In genomic region chr6:108507316-108507715, GRCh38 we compare ENCODE assay signal across 20 cellular contexts. TPM values are rescaled to one million over a fixed set of nuclear protein-coding genes. Genes with fewer than 3 reads are reported as not detected.
DNase-seq lines count a peak whose midpoint lies in the region; ATAC-seq, FAIRE-seq and TF ChIP-seq lines count a peak whose summit lies in the region.
"Had no signal": no experiment of that assay in that cellular context is flagged by ENCODE, and none has a peak within 500 bp of the region (broad histone marks: within the 10 kb centered on the region; RNA-seq: fewer than 3 reads in every experiment).

No MANE protein-coding gene starts in this region.

- dilution Hi-C loops in IMR-90 (cut with HindIII; ENCODE audit: low sequenced_read_pairs, unreplicated experiment) = no loop called here

- H3K9me1 ChIP-seq in IMR-90 (ENCODE audit: insufficient read depth, low read length) = no peaks in the 10 kb centered on the region
- H3K9me1 ChIP-seq in K562 (ENCODE audit: control insufficient read depth, insufficient read depth, low read length) = no peaks in the 10 kb centered on the region

- no peaks in the 10 kb centered on the region for H3K79me2 ChIP-seq in K562 (ENCODE audit: control insufficient read depth, insufficient read depth, low read length)

- H3K9ac ChIP-seq in IMR-90 (ENCODE audit: low read depth, low read length) (no peak overlapping the region), K562 (ENCODE audit: insufficient read depth in 1 of 2, low read depth in 2 of 2, low read length in 2 of 2) (no peak overlapping the region)
- H3K9ac ChIP-seq: BLaER1 treated with 17β-estradiol and CSF1 and Interleukin-3, amounts not matched to agents 10 nM and 100 nM had no signal

- no peak overlapping the region for H3K56ac ChIP-seq in IMR-90 (ENCODE audit: extremely low read depth, insufficient read depth, low read length)

- H3K14ac ChIP-seq in IMR-90 (replicated peaks; ENCODE audit: low read depth, low read length) = no peak overlapping the region

- in situ Hi-C loops in IMR-90 (cut with MboI; ENCODE audit: low sequenced_read_pairs) = no loop called here
- in situ Hi-C loops in K562 (cut with MboI) = no loop called here

- BruUV-seq in IMR-90 (replicated peaks; lab: Mats Ljungman, UMichigan) (no TSS peak), K562 (replicated peaks; lab: Mats Ljungman, UMichigan) (no TSS peak)

- H3K27me3 ChIP-seq in IMR-90 (ENCODE audit: control insufficient read depth, insufficient read depth, low read length) = no peaks in the 10 kb centered on the region
- H3K27me3 ChIP-seq in K562 (ENCODE audit: control insufficient read depth in 2 of 2, insufficient read depth in 2 of 2, low read length in 2 of 2) = no peaks in the 10 kb centered on the region
- H3K27me3 ChIP-seq: BLaER1 treated with 17β-estradiol and CSF1 and Interleukin-3, amounts not matched to agents 10 nM and 100 nM had no signal

- H2AK9ac ChIP-seq in IMR-90 (replicated peaks; ENCODE audit: low read depth, low read length, poor library complexity) = no peak overlapping the region

- no peak overlapping the region for H3K4me3 ChIP-seq in A549
- no peak overlapping the region for H3K4me3 ChIP-seq in IMR-90 (ENCODE audit: insufficient read depth, low read depth, low read length)
- no peak overlapping the region for H3K4me3 ChIP-seq in K562
- H3K4me3 ChIP-seq: BLaER1 treated with 17β-estradiol and CSF1 and Interleukin-3, amounts not matched to agents 10 nM and 100 nM had no signal

- TF ChIP-seq EP300 in A549 (IDR thresholded peaks at IDR 0.05) (no peak), K562 (IDR thresholded peaks at IDR 0.05; ENCODE audit: low read length) (no peak)

- H2AK5ac ChIP-seq in IMR-90 (ENCODE audit: low read depth, low read length) = no peak overlapping the region

- TF ChIP-seq POLR2A in A549 (IDR thresholded peaks at IDR 0.05; ENCODE audit: low read length) (no peak), IMR-90 (IDR thresholded peaks at IDR 0.05; ENCODE audit: low read depth, low read length) (no peak), K562 (conservative IDR thresholded peaks at IDR 0.05) (no peak)

- no peak for FAIRE-seq in A549 (lab: Jason Lieb, UNC)
- no peak for FAIRE-seq in K562 (lab: Jason Lieb, UNC)
- FAIRE-seq: A204.1, D721Med, GM12891, GM19239 had no signal

- TF ChIP-seq RAD21 in A549 (conservative IDR thresholded peaks at IDR 0.05 in 1 of 2, IDR thresholded peaks at IDR 0.05 in 1 of 2) = no peak
- no peak for TF ChIP-seq RAD21 in IMR-90 (IDR thresholded peaks at IDR 0.05; ENCODE audit: low read length)
- TF ChIP-seq RAD21 in K562 (CRISPR knock-in tag; conservative IDR thresholded peaks at IDR 0.05 in 1 of 2, IDR thresholded peaks at IDR 0.05 in 1 of 2) = no peak

- no peak overlapping the region for H2BK5ac ChIP-seq in IMR-90 (ENCODE audit: low read depth, low read length, poor library complexity, severe bottlenecking)

- no peak overlapping the region for H3K18ac ChIP-seq in IMR-90 (ENCODE audit: low read depth, low read length)

- CTCF ChIA-PET in A549 (lab: Yijun Ruan, JAX) (no interaction called here), IMR-90 (lab: Yijun Ruan, JAX) (interaction anchor here (2.1 kb wide), 1 partner anchor 16 kb away, joined by 4 read pairs; no protein-coding TSS in a partner anchor), K562 (lab: Yijun Ruan, JAX; ENCODE audit: low intra/inter-chr PET ratio) (no interaction called here)

- H3K79me1 ChIP-seq in IMR-90 (ENCODE audit: low read depth in 1 of 2, low read length in 2 of 2) = no peaks in the 10 kb centered on the region

- H4K8ac ChIP-seq in IMR-90 (ENCODE audit: low read depth in 2 of 2, low read length in 2 of 2) = no peak overlapping the region

- H2BK20ac ChIP-seq in IMR-90 (ENCODE audit: low read depth, low read length) = no peak overlapping the region

- H3K4me2 ChIP-seq in A549 (no peak overlapping the region), IMR-90 (ENCODE audit: low read depth, low read length) (no peak overlapping the region), K562 (ENCODE audit: insufficient read depth, low read length) (no peak overlapping the region)
- H3K4me2 ChIP-seq: BLaER1 treated with 17β-estradiol and CSF1 and Interleukin-3, amounts not matched to agents 10 nM and 100 nM had no signal

- no peak for ATAC-seq in A549
- no peak for ATAC-seq in IMR-90 (ENCODE audit: low read depth)
- ATAC-seq in K562 = no peak
- ATAC-seq: CD8-positive, alpha-beta T cell had no signal

- H3K23ac ChIP-seq in IMR-90 (ENCODE audit: low read depth, low read length) = no peak overlapping the region

- peaks cover 1% of the 10 kb centered on the region; the same call in 1 of the 2 replicates for H3K36me3 ChIP-seq in IMR-90 (ENCODE audit: control insufficient read depth, insufficient read depth, low read length)
- peaks cover 5% of the 10 kb centered on the region; the same call in 1 of the 3 replicates for H3K36me3 ChIP-seq in K562 (ENCODE audit: control insufficient read depth, insufficient read depth, low read length)

- H3K27ac ChIP-seq in A549 (no peak overlapping the region), IMR-90 (ENCODE audit: insufficient read depth, low read length) (no peak overlapping the region), K562 (ENCODE audit: extremely low read depth, low read depth, low read length) (no peak overlapping the region)
- H3K27ac ChIP-seq: BLaER1 treated with 17β-estradiol and CSF1 and Interleukin-3, amounts not matched to agents 10 nM and 100 nM; C4-2B had no signal

- no peak overlapping the region for H2BK120ac ChIP-seq in IMR-90 (ENCODE audit: low read depth, low read length)

- TF ChIP-seq CTCF in A549 (IDR thresholded peaks at IDR 0.05) (no peak), IMR-90 (conservative IDR thresholded peaks at IDR 0.05; ENCODE audit: low read depth, low read length) (no peak), K562 (IDR thresholded peaks at IDR 0.05 in 2 of 3, conservative IDR thresholded peaks at IDR 0.05 in 1 of 3; ENCODE audit: insufficient read depth in 2 of 3, low read depth in 1 of 3, low read length in 3 of 3) (no peak)

- no peaks in the 10 kb centered on the region for H3K4me1 ChIP-seq in A549
- H3K4me1 ChIP-seq in IMR-90 (ENCODE audit: control insufficient read depth, insufficient read depth, low read length) = no peaks in the 10 kb centered on the region
- H3K4me1 ChIP-seq in K562 (replicated peaks in 1 of 2; ENCODE audit: control insufficient read depth in 2 of 2, insufficient read depth in 2 of 2, low read length in 2 of 2) = peaks cover 2 to 13% of the 10 kb centered on the region in 2 experiments; a peak in 3 of 5 replicates
- H3K4me1 ChIP-seq: Caco-2 had no signal

- H3K9me3 ChIP-seq in A549 (no peaks in the 10 kb centered on the region), IMR-90 (ENCODE audit: control insufficient read depth, insufficient read depth, low read length) (no peaks in the 10 kb centered on the region), K562 (replicated peaks; ENCODE audit: control insufficient read depth, insufficient read depth, low read depth, low read length) (no peaks in the 10 kb centered on the region)
- H3K9me3 ChIP-seq: Caco-2 had no signal

- no peak overlapping the region for H2AFZ ChIP-seq in IMR-90 (replicated peaks; ENCODE audit: low read length, poor library complexity)
- no peak overlapping the region for H2AFZ ChIP-seq in K562 (ENCODE audit: low read depth, low read length)

- POLR2A ChIA-PET in A549 (lab: Yijun Ruan, JAX) = no interaction called here
- POLR2A ChIA-PET in IMR-90 (lab: Charles Lee; ENCODE audit: unreplicated experiment) = no interaction called here
- POLR2A ChIA-PET in K562 (lab: Yijun Ruan, JAX) = interaction anchor here (0.6 kb wide), 1 partner anchor 46 kb away, joined by 3 read pairs; no protein-coding TSS in a partner anchor

- intact Hi-C loops in IMR-90 (cut with micrococcal nuclease) = no loop called here
- intact Hi-C loops in K562 (cut with micrococcal nuclease) = no loop called here

- H2BK15ac ChIP-seq in IMR-90 (ENCODE audit: low read depth, low read length) = no peak overlapping the region

- no peak overlapping the region for H4K91ac ChIP-seq in IMR-90 (ENCODE audit: insufficient read depth, low read depth, low read length)

- DNase-seq in A549 (ENCODE audit: low read depth in 1 of 2, low spot score in 1 of 2) = no peak
- DNase-seq in IMR-90 = no peak
- no peak for DNase-seq in K562 (ENCODE audit: extremely low read depth in 1 of 4, low spot score in 3 of 4)
- no peak for DNase-seq in NCI-H187 treated with DMSO at 0.1 percent for 48 hours (lab: John Stamatoyannopoulos, UW)
- no peak for DNase-seq in medulla oblongata (ENCODE audit: extremely low spot score)
- DNase-seq in epidermal melanocyte (ENCODE audit: insufficient read length, low spot score) = no peak
- DNase-seq: 8988T; AML-193; Caco-2; Calu3; CD4-positive, alpha-beta T cell; CD8-positive, alpha-beta T cell; DMS79 treated with DMSO at 0.1 percent for 48 hours; GF-D8 had no signal

- WGBS in A549 (ENCODE audit: missing lambda C conversion rate) = 69% methylated on average over 2 of the region's 2 CpGs
- WGBS in IMR-90 (ENCODE audit: extremely low coverage in 2 of 2, insufficient read length in 1 of 2), 2 experiments = no CpG with 5 or more reads among the region's 2 CpGs
- WGBS in K562 (ENCODE audit: insufficient coverage, low coverage, missing lambda C conversion rate) = 77% methylated on average over 2 of the region's 2 CpGs

- no peaks in the 10 kb centered on the region for H4K20me1 ChIP-seq in IMR-90 (ENCODE audit: insufficient read depth, low read length)
- no peaks in the 10 kb centered on the region for H4K20me1 ChIP-seq in K562 (replicated peaks; ENCODE audit: control insufficient read depth, insufficient read depth, low read length)
- H4K20me1 ChIP-seq: BLaER1 treated with 17β-estradiol and CSF1 and Interleukin-3, amounts not matched to agents 10 nM and 100 nM had no signal

- no peak overlapping the region for H4K5ac ChIP-seq in IMR-90 (ENCODE audit: low read depth, low read length)

- H3K4ac ChIP-seq in IMR-90 (ENCODE audit: low read depth, low read length) = no peak overlapping the region

RNA-seq across cellular contexts. Expression of gene FOXO3, which starts 53.4 kb away (rescaled TPM):
- 7.5 and 10.0 TPM in 2 replicates for polyA plus RNA-seq in A549 (2011; rRNA removed)
- 3.5 and 5.0 TPM in 2 replicates for polyA plus RNA-seq in A549 (2012; cell fraction: cytosol; rRNA removed)
- polyA plus RNA-seq in A549 (2012; cell fraction: nucleus; rRNA removed) = 3.4 and 3.7 TPM in 2 replicates
- 4.2 to 4.8 TPM (median 4.6 TPM) in 3 replicates for polyA plus RNA-seq in A549 (2017; fragmentation: RNase III; extraction: RNeasy Plus Mini Kit Qiagen cat#74134 plus additional on column Dnase treatment)
- 37.0 and 42.7 TPM in 2 replicates for polyA minus RNA-seq in A549 (2011; rRNA and poly(A)+ RNA removed)
- 35.3 and 38.7 TPM in 2 replicates for total RNA-seq in IMR-90 (2012; rRNA removed)
- 17.5 and 19.1 TPM in 2 replicates for polyA plus RNA-seq in IMR-90 (2012; rRNA removed)
- polyA plus RNA-seq in IMR-90 (2012; cell fraction: cytosol; rRNA removed) = 12.9 and 22.4 TPM in 2 replicates
- polyA plus RNA-seq in IMR-90 (2012; cell fraction: nucleus; rRNA removed; ENCODE audit: low replicate concordance) = 13.2 and 15.6 TPM in 2 replicates
- 9.3 and 13.8 TPM in 2 replicates for total RNA-seq in K562 (2011; cell fraction: chromatin; rRNA removed; ENCODE audit: low replicate concordance)
- 7.5 and 7.6 TPM in 2 replicates for total RNA-seq in K562 (2011; cell fraction: nucleolus; rRNA removed)
- total RNA-seq in K562 (2011; cell fraction: nucleoplasm; rRNA removed) = 7.3 and 7.9 TPM in 2 replicates
- 6.0 and 7.3 TPM in 2 replicates for total RNA-seq in K562 (2014; rRNA removed)
- 6.8 and 8.9 TPM in 2 replicates for total RNA-seq in K562 (2014; rRNA removed; fragmentation: Illumina TruSeq; extraction: Trizol)
- 5.2 and 5.3 TPM in 2 replicates for total RNA-seq in K562 (2015; rRNA removed; fragmentation: Illumina TruSeq; extraction: Trizol)
- 10.6 and 14.6 TPM in 2 replicates for total RNA-seq in K562 (2021)
- 5.8 and 8.4 TPM in 2 replicates for polyA plus RNA-seq in K562 (2011; rRNA removed)
- polyA plus RNA-seq in K562 (2011; cell fraction: cytosol; rRNA removed) = 8.5 and 8.7 TPM in 2 replicates
- 5.1 and 6.3 TPM in 2 replicates for polyA plus RNA-seq in K562 (2011; cell fraction: nucleus; rRNA removed)
- polyA plus RNA-seq in K562 (2012) = 7.3 and 9.4 TPM in 2 replicates
- polyA plus RNA-seq in K562 (2014; fragmentation: Illumina TruSeq; extraction: Trizol) = 9.4 and 11.0 TPM in 2 replicates
- 1 to 10 TPM; 3.0 to 4.7 TPM for polyA plus RNA-seq in K562 (2014; fragmentation: Nextera tagmentation; extraction: Ambion mirVana)
- 5.2 and 6.4 TPM in 2 replicates for polyA plus RNA-seq in K562 (2014; rRNA removed)
- polyA minus RNA-seq in K562 (2011; rRNA and poly(A)+ RNA removed) = 23.3 and 23.7 TPM in 2 replicates
- 12.4 and 15.8 TPM in 2 replicates for polyA minus RNA-seq in K562 (2011; cell fraction: cytosol; rRNA and poly(A)+ RNA removed)
- 8.8 and 12.3 TPM in 2 replicates for polyA minus RNA-seq in K562 (2011; cell fraction: nucleus; rRNA and poly(A)+ RNA removed)

Comparison
In these comparisons a context has a peak if more than half of its experiments do, and no peak if none do; other contexts are left out.
1. Of the 35 proteins assayed by ChIP-seq in both K562 and A549: peak only in K562: none; only in A549: none; in both: MAFK; in neither: 34.